10 cellular contexts compared by ENCODE assay signal in the genomic region with DNA sequence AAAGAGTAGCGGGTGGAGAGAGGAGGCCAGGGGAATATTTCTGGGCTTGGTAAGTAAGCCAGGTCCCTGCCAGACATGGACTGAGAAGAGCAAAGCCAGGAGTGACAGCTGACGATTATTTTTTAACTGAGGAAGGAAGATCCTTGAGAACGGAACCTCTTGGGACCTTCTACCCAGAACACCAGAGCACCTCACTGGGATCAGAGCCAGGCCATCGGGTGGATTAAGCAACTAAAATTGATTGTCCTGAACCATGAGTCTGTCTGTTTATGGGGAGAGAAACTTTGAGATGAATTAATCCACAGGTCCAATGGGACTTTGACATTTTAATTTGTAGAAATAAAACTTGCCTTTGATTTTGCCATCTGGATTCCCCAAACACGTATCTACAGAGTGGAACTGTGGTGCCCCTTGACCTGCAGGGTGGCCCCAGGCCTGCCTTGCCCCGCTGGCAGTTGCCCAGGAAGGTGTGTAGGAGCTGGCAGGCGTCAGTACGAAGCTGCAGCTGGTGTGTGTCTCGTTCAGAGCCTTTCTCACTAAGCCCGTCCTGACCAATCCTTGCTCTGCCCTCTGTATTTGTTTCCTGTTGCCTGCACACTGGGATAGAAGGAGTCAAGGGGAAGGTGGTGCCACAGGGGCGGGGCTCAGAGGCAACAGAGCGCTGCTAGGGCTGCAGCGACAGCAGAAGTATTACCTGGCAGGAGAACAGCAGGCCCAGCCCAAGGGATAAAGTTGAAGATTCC. TPM values are rescaled to one million over a fixed set of nuclear protein-coding genes. Genes with fewer than 3 reads are reported as not detected.
DNase-seq lines count a peak whose midpoint lies in the region; ATAC-seq, FAIRE-seq and TF ChIP-seq lines count a peak whose summit lies in the region.
"Had no signal": no experiment of that assay in that cellular context is flagged by ENCODE, and none has a peak within 500 bp of the region (broad histone marks: within the 10 kb centered on the region; RNA-seq: fewer than 3 reads in every experiment).

No MANE protein-coding gene starts in this region.

- no peak overlapping the region for H3K27ac ChIP-seq in right atrium auricular region
- H3K27ac ChIP-seq in effector memory CD4-positive, alpha-beta T cell (ENCODE audit: insufficient read depth, low read length, poor library complexity, severe bottlenecking): no peak overlapping the region
- H3K27ac ChIP-seq: A549 had no signal

- peaks cover 0 to 16% of the 10 kb centered on the region in 2 donors for H3K4me1 ChIP-seq in right atrium auricular region
- peaks cover 2% of the 10 kb centered on the region for H3K4me1 ChIP-seq in effector memory CD4-positive, alpha-beta T cell (ENCODE audit: control insufficient read depth, insufficient read depth, low read length, poor library complexity, severe bottlenecking)

- H3K4me3 ChIP-seq in right atrium auricular region: peak overlapping the region in 1 of 2 donors; percentile 13
- no peak overlapping the region for H3K4me3 ChIP-seq in effector memory CD4-positive, alpha-beta T cell (ENCODE audit: insufficient read depth, low read depth, low read length, poor library complexity, severe bottlenecking)
- H3K4me3 ChIP-seq: A549 had no signal

- DNase-seq in Right ventricle myocardium inferior (ENCODE audit: missing footprints) (no peak), right atrium auricular region (ENCODE audit: low spot score) (no peak), SHP77 treated with DMSO at 0.1 percent for 48 hours (lab: John Stamatoyannopoulos, UW) (peak; percentile 92), ureter (ENCODE audit: low spot score) (peak; percentile 81), hippocampal formation (lab: John Stamatoyannopoulos, UW) (no peak)
- DNase-seq in effector memory CD4-positive, alpha-beta T cell: no peak
- DNase-seq: aorta had no signal

- H3K9me3 ChIP-seq in right atrium auricular region: no peaks in the 10 kb centered on the region
- no peaks in the 10 kb centered on the region for H3K9me3 ChIP-seq in effector memory CD4-positive, alpha-beta T cell (ENCODE audit: control insufficient read depth, low read length)
- H3K9me3 ChIP-seq: A549 had no signal

- FAIRE-seq in islet of Langerhans (lab: Jason Lieb, UNC): peak; percentile 82
- FAIRE-seq: A549 had no signal

- no peaks in the 10 kb centered on the region for H3K27me3 ChIP-seq in right atrium auricular region
- H3K27me3 ChIP-seq in effector memory CD4-positive, alpha-beta T cell (replicated peaks; ENCODE audit: control insufficient read depth, insufficient read depth, low read length, poor library complexity, severe bottlenecking): no peaks in the 10 kb centered on the region

- intact Hi-C loops in Right ventricle myocardium inferior (cut with DNase I): no loop called here

- H3K36me3 ChIP-seq in right atrium auricular region: no peaks in the 10 kb centered on the region
- no peaks in the 10 kb centered on the region for H3K36me3 ChIP-seq in effector memory CD4-positive, alpha-beta T cell (ENCODE audit: control insufficient read depth, insufficient read depth, low read length)

- no peak for TF ChIP-seq CTCF in right atrium auricular region (IDR thresholded peaks at IDR 0.05)

- peak; percentile 69 for ATAC-seq in Right ventricle myocardium inferior
- no peak for ATAC-seq in GM21576 (IDR thresholded peaks at IDR 0.05; ENCODE audit: unreplicated experiment)

RNA-seq across cellular contexts. Expression of gene VSIG8, which starts 5.0 kb away (rescaled TPM):
- not detected for total RNA-seq in Right ventricle myocardium inferior
- total RNA-seq in right atrium auricular region: not detected
- total RNA-seq in ureter: not detected

RNA-seq across cellular contexts. Expression of gene CFAP45, which starts 32.5 kb away (rescaled TPM):
- total RNA-seq in Right ventricle myocardium inferior (1.0 TPM), right atrium auricular region (1 to 10 TPM in 1 of 2 donors, under 1 TPM in 1; 0.86 to 1.3 TPM), ureter (1.6 TPM)

RNA-seq across cellular contexts. Expression of gene SLAMF8, which starts 40.8 kb away (rescaled TPM):
- total RNA-seq in Right ventricle myocardium inferior (1.6 TPM), right atrium auricular region (1 to 10 TPM; 1.0 to 4.2 TPM), ureter (3.6 TPM)

RNA-seq across cellular contexts. Expression of gene TAGLN2, which starts 57.8 kb away (rescaled TPM):
- total RNA-seq in Right ventricle myocardium inferior (143 TPM), right atrium auricular region (100 to 1,000 TPM; 124 to 235 TPM), ureter (322 TPM)

Comparison
In these comparisons a context has a peak if more than half of its experiments do, and no peak if none do; other contexts are left out.
1. DNase-seq: peak in SHP77 treated with DMSO at 0.1 percent for 48 hours (single experiment) and ureter (single experiment); none in Right ventricle myocardium inferior (single experiment), right atrium auricular region (single experiment), hippocampal formation (0 of 2) and effector memory CD4-positive, alpha-beta T cell (0 of 3).